In the genomic region with DNA sequence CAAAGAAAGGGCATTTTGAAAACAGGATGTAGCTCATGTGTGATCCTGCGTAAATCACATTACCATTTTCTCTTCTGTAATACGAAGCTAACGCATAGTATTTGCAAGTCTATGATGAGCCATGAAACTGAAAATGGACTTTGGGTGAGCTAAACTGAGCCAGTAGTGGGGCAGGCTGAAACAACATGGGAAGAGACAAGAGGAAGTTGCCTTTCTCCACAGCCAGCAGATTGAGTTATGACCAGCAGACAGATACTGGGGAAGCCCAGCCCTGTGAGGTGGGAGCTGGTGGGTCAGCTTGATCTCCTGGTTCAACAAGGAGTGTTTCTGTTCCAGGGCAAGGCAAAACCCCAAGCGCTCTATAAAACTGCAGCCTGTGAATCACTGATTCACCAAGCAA, we compare ENCODE assay signal across 8 cellular contexts. TPM values are rescaled to one million over a fixed set of nuclear protein-coding genes. Genes with fewer than 3 reads are reported as not detected.
A peak's percentile ranks its signal among the peaks of the same experiment; 100 is the strongest.
DNase-seq lines count a peak whose midpoint lies in the region; ATAC-seq and TF ChIP-seq lines count a peak whose summit lies in the region.

No MANE protein-coding gene starts in this region.

- no peaks in the 10 kb centered on the region for H3F3A ChIP-seq in GM23338 (replicated peaks; ENCODE audit: low read depth)
- H3F3A ChIP-seq in smooth muscle cell (ENCODE audit: low read depth), result peaks cover 7% of the 10 kb centered on the region

- DNase-seq in GM23338 (ENCODE audit: low spot score) (no peak), NCI-H526 treated with DMSO at 0.1 percent for 48 hours (lab: John Stamatoyannopoulos, UW) (peak; percentile 70), smooth muscle cell (lab: John Stamatoyannopoulos, UW; ENCODE audit: unreplicated experiment) (no peak), NCI-H1436 (lab: John Stamatoyannopoulos, UW) (no peak), SJCRH30 (no peak)
- DNase-seq in stimulated activated CD4-positive, alpha-beta T cell treated with anti-CD3 and anti-CD28 coated beads, Interleukin-4, amount 100 ng/mL, for 1 hour, result no peak

- no peaks in the 10 kb centered on the region for H3K36me3 Mint-ChIP-seq in GM23338 (ENCODE audit: low read depth)

- TF ChIP-seq CTCF in GM23338 (conservative IDR thresholded peaks at IDR 0.05; ENCODE audit: low read depth in 2 of 2), result no peak
- TF ChIP-seq CTCF in smooth muscle cell (IDR thresholded peaks at IDR 0.05; ENCODE audit: borderline replicate concordance, insufficient read depth, poor library complexity, severe bottlenecking), result no peak

- no peaks in the 10 kb centered on the region for H3K9me3 Mint-ChIP-seq in GM23338

- peaks cover 7% of the 10 kb centered on the region for H3K4me1 ChIP-seq in GM23338 (ENCODE audit: insufficient read depth)
- H3K4me1 ChIP-seq in muscle layer of colon (ENCODE audit: insufficient read depth, low read length), result peaks cover 95% of the 10 kb centered on the region
- peaks cover 25% of the 10 kb centered on the region for H3K4me1 ChIP-seq in smooth muscle cell (ENCODE audit: low read depth)
- H3K4me1 ChIP-seq in SJCRH30, result peaks cover 38% of the 10 kb centered on the region

- H3K4me1 Mint-ChIP-seq in GM23338, result peaks cover 27% of the 10 kb centered on the region

- H3K79me2 ChIP-seq in GM23338 (replicated peaks; ENCODE audit: insufficient read depth), result no peaks in the 10 kb centered on the region
- no peaks in the 10 kb centered on the region for H3K79me2 ChIP-seq in smooth muscle cell (ENCODE audit: low read depth)

- 88% methylated on average over 4 of the region's 4 CpGs for WGBS in smooth muscle cell (ENCODE audit: low lambda C conversion rate)

- H3K9ac ChIP-seq in muscle layer of colon (ENCODE audit: low read length) (no peak overlapping the region), smooth muscle cell (ENCODE audit: low read depth) (no peak overlapping the region)

- H3K27me3 ChIP-seq in GM23338 (ENCODE audit: insufficient read depth), result no peaks in the 10 kb centered on the region
- H3K27me3 ChIP-seq in muscle layer of colon (ENCODE audit: control insufficient read depth in 1 of 2, insufficient read depth in 2 of 2, low read length in 2 of 2), result no peaks in the 10 kb centered on the region
- peaks cover 18% of the 10 kb centered on the region for H3K27me3 ChIP-seq in smooth muscle cell (ENCODE audit: low read depth)
- no peaks in the 10 kb centered on the region for H3K27me3 ChIP-seq in SJCRH30

- H3K4me3 Mint-ChIP-seq in GM23338, result no peak overlapping the region

- H3K9me2 ChIP-seq in GM23338 (ENCODE audit: insufficient read depth), result no peaks in the 10 kb centered on the region

- no peaks in the 10 kb centered on the region for H3K36me3 ChIP-seq in GM23338 (ENCODE audit: insufficient read depth)
- no peaks in the 10 kb centered on the region for H3K36me3 ChIP-seq in muscle layer of colon (ENCODE audit: insufficient read depth, low read length)
- no peaks in the 10 kb centered on the region for H3K36me3 ChIP-seq in smooth muscle cell (ENCODE audit: low read depth)
- H3K36me3 ChIP-seq in SJCRH30, result no peaks in the 10 kb centered on the region

- H3K27ac ChIP-seq in GM23338 (ENCODE audit: low read depth) (no peak overlapping the region), muscle layer of colon (ENCODE audit: low read depth, low read length) (peak overlapping the region; percentile 55), smooth muscle cell (ENCODE audit: low read depth) (no peak overlapping the region), SJCRH30 (no peak overlapping the region)

- H3K9me3 ChIP-seq in muscle layer of colon (ENCODE audit: low read length), result no peaks in the 10 kb centered on the region
- H3K9me3 ChIP-seq in smooth muscle cell (replicated peaks; ENCODE audit: low read depth), result no peaks in the 10 kb centered on the region
- no peaks in the 10 kb centered on the region for H3K9me3 ChIP-seq in SJCRH30 (replicated peaks)

- no peak overlapping the region for H3K4me3 ChIP-seq in GM23338
- no peak overlapping the region for H3K4me3 ChIP-seq in muscle layer of colon (ENCODE audit: low read depth in 1 of 2, low read length in 2 of 2)
- H3K4me3 ChIP-seq in smooth muscle cell, result no peak overlapping the region
- H3K4me3 ChIP-seq in SJCRH30, result no peak overlapping the region

- ATAC-seq in GM18508 (IDR thresholded peaks at IDR 0.05; ENCODE audit: insufficient read depth, unreplicated experiment) (peak; percentile 39), GM23338 (no peak)

- H2AFZ ChIP-seq in GM23338, result no peak overlapping the region
- H2AFZ ChIP-seq in smooth muscle cell (ENCODE audit: low read depth), result no peak overlapping the region

- H4K20me1 ChIP-seq in GM23338 (replicated peaks; ENCODE audit: insufficient read depth) (no peaks in the 10 kb centered on the region), smooth muscle cell (ENCODE audit: low read depth) (no peaks in the 10 kb centered on the region)

- H3K4me2 ChIP-seq in GM23338, result no peak overlapping the region
- H3K4me2 ChIP-seq in smooth muscle cell, result no peak overlapping the region

- peak overlapping the region; percentile 0; the same call in 1 of the 2 replicates for H3K27ac Mint-ChIP-seq in GM23338

- H3K27me3 Mint-ChIP-seq in GM23338 (ENCODE audit: insufficient read depth, low read depth, poor library complexity), result peaks cover 5% of the 10 kb centered on the region

TF ChIP-seq in GM23338, 12 proteins besides CTCF, POLR2A, EP300 and RAD21 (continues in another document):
- TF ChIP-seq, protein P1, sequence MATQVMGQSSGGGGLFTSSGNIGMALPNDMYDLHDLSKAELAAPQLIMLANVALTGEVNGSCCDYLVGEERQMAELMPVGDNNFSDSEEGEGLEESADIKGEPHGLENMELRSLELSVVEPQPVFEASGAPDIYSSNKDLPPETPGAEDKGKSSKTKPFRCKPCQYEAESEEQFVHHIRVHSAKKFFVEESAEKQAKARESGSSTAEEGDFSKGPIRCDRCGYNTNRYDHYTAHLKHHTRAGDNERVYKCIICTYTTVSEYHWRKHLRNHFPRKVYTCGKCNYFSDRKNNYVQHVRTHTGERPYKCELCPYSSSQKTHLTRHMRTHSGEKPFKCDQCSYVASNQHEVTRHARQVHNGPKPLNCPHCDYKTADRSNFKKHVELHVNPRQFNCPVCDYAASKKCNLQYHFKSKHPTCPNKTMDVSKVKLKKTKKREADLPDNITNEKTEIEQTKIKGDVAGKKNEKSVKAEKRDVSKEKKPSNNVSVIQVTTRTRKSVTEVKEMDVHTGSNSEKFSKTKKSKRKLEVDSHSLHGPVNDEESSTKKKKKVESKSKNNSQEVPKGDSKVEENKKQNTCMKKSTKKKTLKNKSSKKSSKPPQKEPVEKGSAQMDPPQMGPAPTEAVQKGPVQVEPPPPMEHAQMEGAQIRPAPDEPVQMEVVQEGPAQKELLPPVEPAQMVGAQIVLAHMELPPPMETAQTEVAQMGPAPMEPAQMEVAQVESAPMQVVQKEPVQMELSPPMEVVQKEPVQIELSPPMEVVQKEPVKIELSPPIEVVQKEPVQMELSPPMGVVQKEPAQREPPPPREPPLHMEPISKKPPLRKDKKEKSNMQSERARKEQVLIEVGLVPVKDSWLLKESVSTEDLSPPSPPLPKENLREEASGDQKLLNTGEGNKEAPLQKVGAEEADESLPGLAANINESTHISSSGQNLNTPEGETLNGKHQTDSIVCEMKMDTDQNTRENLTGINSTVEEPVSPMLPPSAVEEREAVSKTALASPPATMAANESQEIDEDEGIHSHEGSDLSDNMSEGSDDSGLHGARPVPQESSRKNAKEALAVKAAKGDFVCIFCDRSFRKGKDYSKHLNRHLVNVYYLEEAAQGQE (IDR thresholded peaks at IDR 0.05; ENCODE audit: unreplicated experiment), result no peak
- TF ChIP-seq JUNB (IDR thresholded peaks at IDR 0.05; ENCODE audit: unreplicated experiment) (no peak), POLR2AphosphoS5 (IDR thresholded peaks at IDR 0.05; ENCODE audit: low read depth) (no peak), EZH2 (IDR thresholded peaks at IDR 0.05; ENCODE audit: low read depth, unreplicated experiment) (no peak), EZH2phosphoT487 (IDR thresholded peaks at IDR 0.05; ENCODE audit: unreplicated experiment) (no peak), NANOG (IDR thresholded peaks at IDR 0.05; ENCODE audit: borderline replicate concordance) (no peak)

RNA-seq across cellular contexts. Expression of a gene that starts 11.8 kb away (rescaled TPM):
- 3.9 and 5.3 TPM in 2 replicates for total RNA-seq in GM23338 (2014; rRNA removed; shearing (Covaris generic))
- polyA plus RNA-seq in GM23338 (2016; fragmentation: Nextera tagmentation; extraction: Ambion mirVana) (1.7 and 3.0 TPM in 2 replicates), smooth muscle cell (1.7 and 4.1 TPM in 2 replicates)
- 5.8 and 6.3 TPM in 2 replicates for total RNA-seq in smooth muscle cell
- total RNA-seq in SJCRH30 (2014; rRNA removed; shearing (Covaris generic)), result 18.3 and 22.2 TPM in 2 replicates
